18 cellular contexts compared by ENCODE assay signal in genomic region chr7:50353201-50353600, GRCh38. TPM values are rescaled to one million over a fixed set of nuclear protein-coding genes. Genes with fewer than 3 reads are reported as not detected.
A peak's percentile ranks its signal among the peaks of the same experiment; 100 is the strongest.
DNase-seq lines count a peak whose midpoint lies in the region; ATAC-seq, FAIRE-seq and TF ChIP-seq lines count a peak whose summit lies in the region.
"Had no signal": no experiment of that assay in that cellular context is flagged by ENCODE, and none has a peak within 500 bp of the region (broad histone marks: within the 10 kb centered on the region; RNA-seq: fewer than 3 reads in every experiment).

No MANE protein-coding gene starts in this region.

- ATAC-seq in CD4-positive, alpha-beta T cell (ENCODE audit: poor library complexity): no peak
- ATAC-seq in natural killer cell: no peak
- ATAC-seq: Panc1, right lobe of liver had no signal

- peaks cover 97% of the 10 kb centered on the region for H3K4me1 Mint-ChIP-seq in CD4-positive, alpha-beta T cell (ENCODE audit: low read depth)
- peaks cover 95% of the 10 kb centered on the region for H3K4me1 Mint-ChIP-seq in activated T-helper 1 cell treated with anti-CD3 and anti-CD28 coated beads, Interleukin-12 subunit alpha, Interleukin-12 subunit beta, Interleukin-2, Interleukin-4 antibody, amounts not matched to agents 30 ng/mL and 10 ng/mL and 1 ng/mL, durations not matched to agents 14 hours and 24 hours and 36 hours (ENCODE audit: low read depth)
- peaks cover 91 to 93% of the 10 kb centered on the region in 2 donors for H3K4me1 Mint-ChIP-seq in natural killer cell

- no peaks in the 10 kb centered on the region for H3K9me3 Mint-ChIP-seq in CD4-positive, alpha-beta T cell
- no peaks in the 10 kb centered on the region for H3K9me3 Mint-ChIP-seq in activated T-helper 1 cell treated with anti-CD3 and anti-CD28 coated beads, Interleukin-12 subunit alpha, Interleukin-12 subunit beta, Interleukin-2, Interleukin-4 antibody, amounts not matched to agents 30 ng/mL and 10 ng/mL and 1 ng/mL, durations not matched to agents 14 hours and 24 hours and 36 hours
- H3K9me3 Mint-ChIP-seq in natural killer cell: no peaks in the 10 kb centered on the region

- peak; percentile 66 for FAIRE-seq in GM12892 (lab: Jason Lieb, UNC)

- no peak for TF ChIP-seq POLR2A in GM12892 (IDR thresholded peaks at IDR 0.05; ENCODE audit: low read depth, low read length)

- peak overlapping the region; percentile 95 for H3K27ac ChIP-seq in CD4-positive, alpha-beta T cell (ENCODE audit: low read depth, low read length)
- H3K27ac ChIP-seq: right lobe of liver, testis had no signal

- peak overlapping the region; percentile 43 for H3K4me3 Mint-ChIP-seq in CD4-positive, alpha-beta T cell
- H3K4me3 Mint-ChIP-seq in activated T-helper 1 cell treated with anti-CD3 and anti-CD28 coated beads, Interleukin-12 subunit alpha, Interleukin-12 subunit beta, Interleukin-2, Interleukin-4 antibody, amounts not matched to agents 30 ng/mL and 10 ng/mL and 1 ng/mL, durations not matched to agents 14 hours and 24 hours and 36 hours: peak overlapping the region; percentile 44
- H3K4me3 Mint-ChIP-seq in natural killer cell: peak overlapping the region; percentile 52

- no peaks in the 10 kb centered on the region for H3K9me3 ChIP-seq in CD4-positive, alpha-beta T cell (ENCODE audit: control insufficient read depth, low read length)
- H3K9me3 ChIP-seq: BLaER1 treated with 17β-estradiol and CSF1 and Interleukin-3, amounts not matched to agents 10 nM and 100 nM; right lobe of liver; SK-N-SH; testis had no signal

- CTCF ChIA-PET in CD4-positive, alpha-beta T cell (lab: Charles Lee): interaction anchor here (0.9 kb wide), 1 partner anchor 16 kb away, joined by 4 read pairs; no protein-coding TSS in a partner anchor

- DNase-seq in CD4-positive, alpha-beta T cell: no peak
- DNase-seq in GM12892 (ENCODE audit: insufficient read length) (no peak), natural killer cell (no peak), NCI-H2196 treated with DMSO at 0.1 percent for 48 hours (lab: John Stamatoyannopoulos, UW; ENCODE audit: unreplicated experiment) (no peak), SW 1271 (lab: John Stamatoyannopoulos, UW) (no peak), mucosa of gallbladder (ENCODE audit: low spot score) (no peak)
- no peak for DNase-seq in activated T-helper 1 cell treated with anti-CD3 and anti-CD28 coated beads, Interleukin-12 subunit alpha, Interleukin-12 subunit beta, Interleukin-2, Interleukin-4 antibody, amounts not matched to agents 30 ng/mL and 10 ng/mL and 1 ng/mL, durations not matched to agents 14 hours and 24 hours and 36 hours (ENCODE audit: low spot score)
- DNase-seq: hypothalamus; kidney glomerular epithelial cell; NCI-H2081; NCI-H748 treated with DMSO at 0.1 percent for 48 hours; right lobe of liver; SK-N-SH; stimulated activated CD4-positive, alpha-beta T cell treated with anti-CD3 and anti-CD28 coated beads, Interleukin-2, amount 100 ng/mL, for 24 hours; testis had no signal

- H3K27me3 Mint-ChIP-seq in CD4-positive, alpha-beta T cell: no peaks in the 10 kb centered on the region
- no peaks in the 10 kb centered on the region for H3K27me3 Mint-ChIP-seq in activated T-helper 1 cell treated with anti-CD3 and anti-CD28 coated beads, Interleukin-12 subunit alpha, Interleukin-12 subunit beta, Interleukin-2, Interleukin-4 antibody, amounts not matched to agents 30 ng/mL and 10 ng/mL and 1 ng/mL, durations not matched to agents 14 hours and 24 hours and 36 hours (ENCODE audit: insufficient read depth)
- H3K27me3 Mint-ChIP-seq in natural killer cell (ENCODE audit: low read depth in 2 of 2): no peaks in the 10 kb centered on the region

- no peaks in the 10 kb centered on the region for H3K27me3 ChIP-seq in CD4-positive, alpha-beta T cell (ENCODE audit: control insufficient read depth, insufficient read depth, low read length)
- H3K27me3 ChIP-seq: BLaER1 treated with 17β-estradiol and CSF1 and Interleukin-3, amounts not matched to agents 10 nM and 100 nM; right lobe of liver; testis had no signal

- H3K27ac Mint-ChIP-seq in CD4-positive, alpha-beta T cell: no peak overlapping the region
- H3K27ac Mint-ChIP-seq in activated T-helper 1 cell treated with anti-CD3 and anti-CD28 coated beads, Interleukin-12 subunit alpha, Interleukin-12 subunit beta, Interleukin-2, Interleukin-4 antibody, amounts not matched to agents 30 ng/mL and 10 ng/mL and 1 ng/mL, durations not matched to agents 14 hours and 24 hours and 36 hours: peak overlapping the region; percentile 84
- no peak overlapping the region for H3K27ac Mint-ChIP-seq in natural killer cell

- intact Hi-C loops in CD4-positive, alpha-beta T cell (cut with DNase I, micrococcal nuclease): no loop called here
- intact Hi-C loops in activated T-helper 1 cell treated with anti-CD3 and anti-CD28 coated beads, Interleukin-12 subunit alpha, Interleukin-12 subunit beta, Interleukin-2, Interleukin-4 antibody, amounts not matched to agents 30 ng/mL and 10 ng/mL and 1 ng/mL, durations not matched to agents 14 hours and 24 hours and 36 hours (cut with micrococcal nuclease): loop anchor here (5.0 kb wide), 1 partner anchor 769 kb away; no protein-coding TSS in a partner anchor
- intact Hi-C loops in natural killer cell (cut with micrococcal nuclease): no loop called here

- POLR2A ChIA-PET in CD4-positive, alpha-beta T cell (lab: Charles Lee): interaction anchor here (1.1 to 43.3 kb wide), 4 partner anchors 4 to 87 kb away, joined by 3 to 2111 read pairs (median 962); partner anchors contain the start of gene IKZF1

- H3K36me3 Mint-ChIP-seq in CD4-positive, alpha-beta T cell (ENCODE audit: low read depth): peaks cover 91% of the 10 kb centered on the region
- H3K36me3 Mint-ChIP-seq in activated T-helper 1 cell treated with anti-CD3 and anti-CD28 coated beads, Interleukin-12 subunit alpha, Interleukin-12 subunit beta, Interleukin-2, Interleukin-4 antibody, amounts not matched to agents 30 ng/mL and 10 ng/mL and 1 ng/mL, durations not matched to agents 14 hours and 24 hours and 36 hours (ENCODE audit: low read depth): peaks cover 73% of the 10 kb centered on the region
- no peaks in the 10 kb centered on the region for H3K36me3 Mint-ChIP-seq in natural killer cell

- TF ChIP-seq CTCF in CD4-positive, alpha-beta T cell (IDR thresholded peaks at IDR 0.05): no peak
- TF ChIP-seq CTCF in natural killer cell (IDR thresholded peaks at IDR 0.05): no peak

RNA-seq across cellular contexts. Expression of gene IKZF1, which starts 48.7 kb away (rescaled TPM):
- total RNA-seq in CD4-positive, alpha-beta T cell: 100 to 1,000 TPM; 297 to 300 TPM
- 25.1 TPM for polyA plus RNA-seq in GM12892 (2012; ENCODE audit: missing spikeins)
- total RNA-seq in activated T-helper 1 cell treated with anti-CD3 and anti-CD28 coated beads, Interleukin-12 subunit alpha, Interleukin-12 subunit beta, Interleukin-2, Interleukin-4 antibody, amounts not matched to agents 30 ng/mL and 10 ng/mL and 1 ng/mL, durations not matched to agents 14 hours and 24 hours and 36 hours: 324 and 329 TPM in 2 replicates
- total RNA-seq in natural killer cell: 100 to 1,000 TPM; 294 to 391 (median 350) TPM
- total RNA-seq in mucosa of gallbladder: 17.4 TPM
- total RNA-seq: fibroblast of villous mesenchyme had no signal
- polyA plus RNA-seq: SK-N-SH had no signal

Comparison
In these comparisons a context has a peak if more than half of its experiments do, and no peak if none do; other contexts are left out.
1. RNA of gene IKZF1, which starts 48.7 kb away (total RNA-seq): 294 to 391 TPM in natural killer cell, 324 to 329 TPM in activated T-helper 1 cell treated with anti-CD3 and anti-CD28 coated beads, Interleukin-12 subunit alpha, Interleukin-12 subunit beta, Interleukin-2, Interleukin-4 antibody, amounts not matched to agents 30 ng/mL and 10 ng/mL and 1 ng/mL, durations not matched to agents 14 hours and 24 hours and 36 hours and 297 to 300 TPM in CD4-positive, alpha-beta T cell; 17.4 TPM in mucosa of gallbladder (single experiment); every median in the first group is over 10 times any median in the second.
2. Peak in every context shown above with its lines, with median percentiles within 50 percentile points of each other: H3K4me3 Mint-ChIP-seq.